ENCODE assay signal across 14 cellular contexts in genomic region chr7:80771523-80771922, GRCh38.
DNase-seq lines count a peak whose midpoint lies in the region; ATAC-seq and TF ChIP-seq lines count a peak whose summit lies in the region.
"Had no signal": no experiment of that assay in that cellular context is flagged by ENCODE, and none has a peak within 500 bp of the region (broad histone marks: within the 10 kb centered on the region; RNA-seq: fewer than 3 reads in every experiment).

No MANE protein-coding gene starts in this region.

- no peak overlapping the region for H3K4me3 Mint-ChIP-seq in nephron progenitor cell
- H3K4me3 Mint-ChIP-seq in activated CD4-positive, alpha-beta memory T cell treated with anti-CD3 and anti-CD28 coated beads for 36 hours, result no peak overlapping the region
- H3K4me3 Mint-ChIP-seq: activated naive CD8-positive, alpha-beta T cell treated with anti-CD3 and anti-CD28 coated beads, Interleukin-2, amount 50 U/mL, for 24 hours had no signal

- DNase-seq in COR-L47 (lab: John Stamatoyannopoulos, UW) (peak; percentile 20), LoVo (ENCODE audit: low spot score) (peak; percentile 20), epithelial cell of esophagus (ENCODE audit: low read depth) (peak; percentile 11), nephron progenitor cell (no peak), NCI-H774 (lab: John Stamatoyannopoulos, UW) (no peak), Kasumi-1 (lab: John Stamatoyannopoulos, UW) (no peak)
- DNase-seq in activated CD4-positive, alpha-beta memory T cell treated with anti-CD3 and anti-CD28 coated beads for 36 hours, result no peak
- DNase-seq: activated CD4-positive, alpha-beta T cell treated with anti-CD3 and anti-CD28 coated beads for 48 hours; activated naive CD8-positive, alpha-beta T cell treated with anti-CD3 and anti-CD28 coated beads, Interleukin-2, amount 50 U/mL, for 24 hours; activated T-cell treated with anti-CD3 and anti-CD28 coated beads, Interleukin-2, amount 50 U/mL, for 1 hour; mammary epithelial cell; nucleus accumbens; spleen had no signal

- intact Hi-C loops in activated CD4-positive, alpha-beta memory T cell treated with anti-CD3 and anti-CD28 coated beads for 36 hours (cut with micrococcal nuclease), result no loop called here

- ATAC-seq in GM21526 (IDR thresholded peaks at IDR 0.05; ENCODE audit: low FRiP score, unreplicated experiment), result no peak
- ATAC-seq: activated naive CD8-positive, alpha-beta T cell treated with anti-CD3 and anti-CD28 coated beads, Interleukin-2, amount 50 U/mL, for 24 hours had no signal

- H3K36me3 Mint-ChIP-seq in nephron progenitor cell (ENCODE audit: low read depth), result peaks cover 47% of the 10 kb centered on the region
- H3K36me3 Mint-ChIP-seq in activated CD4-positive, alpha-beta memory T cell treated with anti-CD3 and anti-CD28 coated beads for 36 hours, result no peaks in the 10 kb centered on the region

- no peak overlapping the region for H3K4me3 ChIP-seq in epithelial cell of esophagus (ENCODE audit: low read length)
- H3K4me3 ChIP-seq: spleen had no signal

- peak overlapping the region; percentile 42 for H3K27ac Mint-ChIP-seq in nephron progenitor cell
- no peak overlapping the region for H3K27ac Mint-ChIP-seq in activated CD4-positive, alpha-beta memory T cell treated with anti-CD3 and anti-CD28 coated beads for 36 hours
- H3K27ac Mint-ChIP-seq: activated naive CD8-positive, alpha-beta T cell treated with anti-CD3 and anti-CD28 coated beads, Interleukin-2, amount 50 U/mL, for 24 hours had no signal

- no peaks in the 10 kb centered on the region for H3K27me3 Mint-ChIP-seq in nephron progenitor cell (ENCODE audit: low read depth, poor library complexity)
- no peaks in the 10 kb centered on the region for H3K27me3 Mint-ChIP-seq in activated CD4-positive, alpha-beta memory T cell treated with anti-CD3 and anti-CD28 coated beads for 36 hours
- H3K27me3 Mint-ChIP-seq: activated naive CD8-positive, alpha-beta T cell treated with anti-CD3 and anti-CD28 coated beads, Interleukin-2, amount 50 U/mL, for 24 hours had no signal

- POLR2A ChIA-PET in activated CD4-positive, alpha-beta memory T cell treated with anti-CD3 and anti-CD28 coated beads for 36 hours (lab: Charles Lee), result no interaction called here

- CTCF ChIA-PET in activated CD4-positive, alpha-beta memory T cell treated with anti-CD3 and anti-CD28 coated beads for 36 hours (lab: Charles Lee), result no interaction called here

- H3K9me3 Mint-ChIP-seq in nephron progenitor cell, result no peaks in the 10 kb centered on the region
- peaks cover 6% of the 10 kb centered on the region for H3K9me3 Mint-ChIP-seq in activated CD4-positive, alpha-beta memory T cell treated with anti-CD3 and anti-CD28 coated beads for 36 hours
- H3K9me3 Mint-ChIP-seq: activated naive CD8-positive, alpha-beta T cell treated with anti-CD3 and anti-CD28 coated beads, Interleukin-2, amount 50 U/mL, for 24 hours had no signal

- H3K4me1 Mint-ChIP-seq in nephron progenitor cell, result peaks cover 73% of the 10 kb centered on the region
- no peaks in the 10 kb centered on the region for H3K4me1 Mint-ChIP-seq in activated CD4-positive, alpha-beta memory T cell treated with anti-CD3 and anti-CD28 coated beads for 36 hours (ENCODE audit: low read depth)
- H3K4me1 Mint-ChIP-seq: activated naive CD8-positive, alpha-beta T cell treated with anti-CD3 and anti-CD28 coated beads, Interleukin-2, amount 50 U/mL, for 24 hours had no signal

- TF ChIP-seq CTCF in epithelial cell of esophagus (IDR thresholded peaks at IDR 0.05; ENCODE audit: insufficient read depth, low read depth, low read length, missing control alignments) (no peak), nephron progenitor cell (IDR thresholded peaks at IDR 0.05) (no peak)

Comparison
In these comparisons a context has a peak if more than half of its experiments do, and no peak if none do; other contexts are left out.
1. DNase-seq: peak in COR-L47 (single experiment), LoVo (single experiment) and epithelial cell of esophagus (single experiment); none in nephron progenitor cell (single experiment), NCI-H774 (single experiment), Kasumi-1 (0 of 2) and activated CD4-positive, alpha-beta memory T cell treated with anti-CD3 and anti-CD28 coated beads for 36 hours (single experiment).